In genomic region chr14:99183311-99183710, GRCh38 we compare ENCODE assay signal across 23 cellular contexts.
DNase-seq lines count a peak whose midpoint lies in the region; ATAC-seq, FAIRE-seq and TF ChIP-seq lines count a peak whose summit lies in the region.
"Had no signal": no experiment of that assay in that cellular context is flagged by ENCODE, and none has a peak within 500 bp of the region (broad histone marks: within the 10 kb centered on the region; RNA-seq: fewer than 3 reads in every experiment).

No MANE protein-coding gene starts in this region.

- intact Hi-C loops in activated T-helper 1 cell treated with anti-CD3 and anti-CD28 coated beads, Interleukin-12 subunit alpha, Interleukin-12 subunit beta, Interleukin-2, Interleukin-4 antibody, amounts not matched to agents 30 ng/mL and 10 ng/mL and 1 ng/mL, durations not matched to agents 14 hours and 24 hours and 36 hours (cut with micrococcal nuclease), result loop anchor here (10.0 kb wide), 1 partner anchor 959 kb away; no protein-coding TSS in a partner anchor
- intact Hi-C loops in naive thymus-derived CD4-positive, alpha-beta T cell (cut with micrococcal nuclease), result loop anchor here in 1 of 2 donors (1.0 kb wide), 1 partner anchor 8 kb away; no protein-coding TSS in a partner anchor

- no peaks in the 10 kb centered on the region for H3K27me3 ChIP-seq in H7 (ENCODE audit: control insufficient read depth, insufficient read depth, low read length)
- no peaks in the 10 kb centered on the region for H3K27me3 ChIP-seq in naive thymus-derived CD4-positive, alpha-beta T cell (ENCODE audit: control insufficient read depth in 2 of 2, insufficient read depth in 2 of 2, low read length in 2 of 2)
- H3K27me3 ChIP-seq: upper lobe of right lung had no signal

- peak overlapping the region; percentile 62 for H3K27ac Mint-ChIP-seq in T-helper 1 cell treated with Interleukin-12 subunit alpha and Interleukin-12 subunit beta and Interleukin-4 antibody, amounts not matched to agents 30 μg/mL and 1 μg/mL, for 36 hours
- H3K27ac Mint-ChIP-seq in activated T-helper 1 cell treated with anti-CD3 and anti-CD28 coated beads, Interleukin-12 subunit alpha, Interleukin-12 subunit beta, Interleukin-2, Interleukin-4 antibody, amounts not matched to agents 30 ng/mL and 10 ng/mL and 1 ng/mL, durations not matched to agents 14 hours and 24 hours and 36 hours, result peak overlapping the region; percentile 83
- peak overlapping the region; percentile 87 to 100 (median 94) for H3K27ac Mint-ChIP-seq in naive thymus-derived CD4-positive, alpha-beta T cell
- H3K27ac Mint-ChIP-seq: B cell; dendritic cell treated with granulocyte-macrophage colony-stimulating factor and Interleukin-4, amounts not matched to agents 40 ng/mL and 50 ng/mL, for 4 days had no signal

- no peak overlapping the region for H3K4me3 ChIP-seq in H7 (ENCODE audit: insufficient read depth, low read depth, low read length)
- no peak overlapping the region for H3K4me3 ChIP-seq in naive thymus-derived CD4-positive, alpha-beta T cell (ENCODE audit: low read length)
- H3K4me3 ChIP-seq: HAP-1, lower lobe of right lung, spleen, upper lobe of right lung had no signal

- H3K36me3 ChIP-seq in H7 (replicated peaks; ENCODE audit: control insufficient read depth, insufficient read depth, low read length), result no peaks in the 10 kb centered on the region
- H3K36me3 ChIP-seq in naive thymus-derived CD4-positive, alpha-beta T cell (ENCODE audit: control insufficient read depth in 2 of 3, insufficient read depth in 3 of 3, low read length in 3 of 3), result peaks cover 0 to 22% (median 6%) of the 10 kb centered on the region in 3 experiments
- H3K36me3 ChIP-seq: HAP-1, lower lobe of right lung, spleen, upper lobe of right lung, WERI-Rb-1 had no signal

- peaks cover 88 to 98% of the 10 kb centered on the region in 2 donors for H3K4me1 ChIP-seq in naive thymus-derived CD4-positive, alpha-beta T cell (ENCODE audit: control insufficient read depth in 2 of 2, insufficient read depth in 2 of 2, low read length in 2 of 2)
- H3K4me1 ChIP-seq: upper lobe of right lung had no signal

- no peak overlapping the region for H3K4me3 Mint-ChIP-seq in T-helper 1 cell treated with Interleukin-12 subunit alpha and Interleukin-12 subunit beta and Interleukin-4 antibody, amounts not matched to agents 30 μg/mL and 1 μg/mL, for 36 hours
- no peak overlapping the region for H3K4me3 Mint-ChIP-seq in activated T-helper 1 cell treated with anti-CD3 and anti-CD28 coated beads, Interleukin-12 subunit alpha, Interleukin-12 subunit beta, Interleukin-2, Interleukin-4 antibody, amounts not matched to agents 30 ng/mL and 10 ng/mL and 1 ng/mL, durations not matched to agents 14 hours and 24 hours and 36 hours
- peak overlapping the region; percentile 58 to 94 (median 85) for H3K4me3 Mint-ChIP-seq in naive thymus-derived CD4-positive, alpha-beta T cell
- H3K4me3 Mint-ChIP-seq: B cell; dendritic cell treated with granulocyte-macrophage colony-stimulating factor and Interleukin-4, amounts not matched to agents 40 ng/mL and 50 ng/mL, for 4 days had no signal

- POLR2A ChIA-PET in naive thymus-derived CD4-positive, alpha-beta T cell (lab: Charles Lee), result interaction anchor here (0.6 to 69.0 kb wide), 6 partner anchors 13 to 1153 kb away, joined by 3 to 2458 read pairs (median 7); partner anchors contain the start of gene BCL11B

- CTCF ChIA-PET in naive thymus-derived CD4-positive, alpha-beta T cell (lab: Charles Lee), result interaction anchor here (0.6 kb wide), 1 partner anchor 486 kb away, joined by 3 read pairs; no protein-coding TSS in a partner anchor

- no peak for FAIRE-seq in GM12892 (lab: Jason Lieb, UNC)

- no peak for TF ChIP-seq POLR2A in GM12892 (IDR thresholded peaks at IDR 0.05; ENCODE audit: low read depth, low read length)

- peaks cover 45% of the 10 kb centered on the region for H3K36me3 Mint-ChIP-seq in T-helper 1 cell treated with Interleukin-12 subunit alpha and Interleukin-12 subunit beta and Interleukin-4 antibody, amounts not matched to agents 30 μg/mL and 1 μg/mL, for 36 hours (ENCODE audit: low read depth)
- peaks cover 37% of the 10 kb centered on the region for H3K36me3 Mint-ChIP-seq in activated T-helper 1 cell treated with anti-CD3 and anti-CD28 coated beads, Interleukin-12 subunit alpha, Interleukin-12 subunit beta, Interleukin-2, Interleukin-4 antibody, amounts not matched to agents 30 ng/mL and 10 ng/mL and 1 ng/mL, durations not matched to agents 14 hours and 24 hours and 36 hours (ENCODE audit: low read depth)
- H3K36me3 Mint-ChIP-seq in naive thymus-derived CD4-positive, alpha-beta T cell, result peaks cover 0 to 54% (median 41%) of the 10 kb centered on the region in 5 donors

- peak overlapping the region; percentile 85 for H3K27ac ChIP-seq in naive thymus-derived CD4-positive, alpha-beta T cell (ENCODE audit: low read depth, low read length)
- H3K27ac ChIP-seq: 22Rv1, lower lobe of right lung, upper lobe of right lung, WERI-Rb-1 had no signal

- H3K4me1 Mint-ChIP-seq in T-helper 1 cell treated with Interleukin-12 subunit alpha and Interleukin-12 subunit beta and Interleukin-4 antibody, amounts not matched to agents 30 μg/mL and 1 μg/mL, for 36 hours (ENCODE audit: low read depth), result peaks cover 92% of the 10 kb centered on the region
- H3K4me1 Mint-ChIP-seq in activated T-helper 1 cell treated with anti-CD3 and anti-CD28 coated beads, Interleukin-12 subunit alpha, Interleukin-12 subunit beta, Interleukin-2, Interleukin-4 antibody, amounts not matched to agents 30 ng/mL and 10 ng/mL and 1 ng/mL, durations not matched to agents 14 hours and 24 hours and 36 hours (ENCODE audit: low read depth), result peaks cover 98% of the 10 kb centered on the region
- peaks cover 78 to 99% (median 98%) of the 10 kb centered on the region in 7 donors for H3K4me1 Mint-ChIP-seq in naive thymus-derived CD4-positive, alpha-beta T cell
- H3K4me1 Mint-ChIP-seq: B cell had no signal

- ATAC-seq in naive thymus-derived CD4-positive, alpha-beta T cell, result no peak
- ATAC-seq in HG03025 (IDR thresholded peaks at IDR 0.05; ENCODE audit: low FRiP score, unreplicated experiment), result no peak
- ATAC-seq: lower lobe of right lung, upper lobe of right lung had no signal

- DNase-seq in T-helper 1 cell (no peak), H7 (peak; percentile 18), GM12892 (ENCODE audit: insufficient read length) (no peak), germinal center (ENCODE audit: low spot score) (no peak)
- DNase-seq in activated T-helper 1 cell treated with anti-CD3 and anti-CD28 coated beads, Interleukin-12 subunit alpha, Interleukin-12 subunit beta, Interleukin-2, Interleukin-4 antibody, amounts not matched to agents 30 ng/mL and 10 ng/mL and 1 ng/mL, durations not matched to agents 14 hours and 24 hours and 36 hours (ENCODE audit: low spot score), result no peak
- DNase-seq in naive thymus-derived CD4-positive, alpha-beta T cell, result peak in 1 of 9 donors; percentile 8
- DNase-seq: Calu3; KG1; lower lobe of right lung; NCI-H1694; NCI-H774; OCI-M1; SHP77 treated with DMSO at 0.1 percent for 48 hours; spleen; stimulated activated CD4-positive, alpha-beta T cell treated with anti-CD3 and anti-CD28 coated beads, Interleukin-4, amount 100 ng/mL, for 4 hours; upper lobe of right lung; WERI-Rb-1 had no signal

- H3K9me3 Mint-ChIP-seq in T-helper 1 cell treated with Interleukin-12 subunit alpha and Interleukin-12 subunit beta and Interleukin-4 antibody, amounts not matched to agents 30 μg/mL and 1 μg/mL, for 36 hours, result no peaks in the 10 kb centered on the region
- no peaks in the 10 kb centered on the region for H3K9me3 Mint-ChIP-seq in activated T-helper 1 cell treated with anti-CD3 and anti-CD28 coated beads, Interleukin-12 subunit alpha, Interleukin-12 subunit beta, Interleukin-2, Interleukin-4 antibody, amounts not matched to agents 30 ng/mL and 10 ng/mL and 1 ng/mL, durations not matched to agents 14 hours and 24 hours and 36 hours
- peaks cover 0 to 4% (median 0%) of the 10 kb centered on the region in 11 donors for H3K9me3 Mint-ChIP-seq in naive thymus-derived CD4-positive, alpha-beta T cell

- H3K9me3 ChIP-seq in naive thymus-derived CD4-positive, alpha-beta T cell (ENCODE audit: control insufficient read depth in 2 of 3, low read length in 3 of 3), result no peaks in the 10 kb centered on the region
- H3K9me3 ChIP-seq: HAP-1, lower lobe of right lung, spleen, upper lobe of right lung had no signal

- H3K27me3 Mint-ChIP-seq in T-helper 1 cell treated with Interleukin-12 subunit alpha and Interleukin-12 subunit beta and Interleukin-4 antibody, amounts not matched to agents 30 μg/mL and 1 μg/mL, for 36 hours (ENCODE audit: low read depth), result no peaks in the 10 kb centered on the region
- H3K27me3 Mint-ChIP-seq in activated T-helper 1 cell treated with anti-CD3 and anti-CD28 coated beads, Interleukin-12 subunit alpha, Interleukin-12 subunit beta, Interleukin-2, Interleukin-4 antibody, amounts not matched to agents 30 ng/mL and 10 ng/mL and 1 ng/mL, durations not matched to agents 14 hours and 24 hours and 36 hours (ENCODE audit: insufficient read depth), result no peaks in the 10 kb centered on the region
- H3K27me3 Mint-ChIP-seq in naive thymus-derived CD4-positive, alpha-beta T cell, result no peaks in the 10 kb centered on the region
- H3K27me3 Mint-ChIP-seq: B cell; dendritic cell treated with granulocyte-macrophage colony-stimulating factor and Interleukin-4, amounts not matched to agents 40 ng/mL and 50 ng/mL, for 4 days had no signal

Comparison
In these comparisons a context has a peak if more than half of its experiments do, and no peak if none do; other contexts are left out.
1. H3K4me3 Mint-ChIP-seq: peak in naive thymus-derived CD4-positive, alpha-beta T cell (10 of 10); none in T-helper 1 cell treated with Interleukin-12 subunit alpha and Interleukin-12 subunit beta and Interleukin-4 antibody, amounts not matched to agents 30 μg/mL and 1 μg/mL, for 36 hours (single experiment) and activated T-helper 1 cell treated with anti-CD3 and anti-CD28 coated beads, Interleukin-12 subunit alpha, Interleukin-12 subunit beta, Interleukin-2, Interleukin-4 antibody, amounts not matched to agents 30 ng/mL and 10 ng/mL and 1 ng/mL, durations not matched to agents 14 hours and 24 hours and 36 hours (single experiment).
2. Peak in every context shown above with its lines, with median percentiles within 50 percentile points of each other: H3K27ac Mint-ChIP-seq.